ENCODE assay signal across 21 cellular contexts in the genomic region with DNA sequence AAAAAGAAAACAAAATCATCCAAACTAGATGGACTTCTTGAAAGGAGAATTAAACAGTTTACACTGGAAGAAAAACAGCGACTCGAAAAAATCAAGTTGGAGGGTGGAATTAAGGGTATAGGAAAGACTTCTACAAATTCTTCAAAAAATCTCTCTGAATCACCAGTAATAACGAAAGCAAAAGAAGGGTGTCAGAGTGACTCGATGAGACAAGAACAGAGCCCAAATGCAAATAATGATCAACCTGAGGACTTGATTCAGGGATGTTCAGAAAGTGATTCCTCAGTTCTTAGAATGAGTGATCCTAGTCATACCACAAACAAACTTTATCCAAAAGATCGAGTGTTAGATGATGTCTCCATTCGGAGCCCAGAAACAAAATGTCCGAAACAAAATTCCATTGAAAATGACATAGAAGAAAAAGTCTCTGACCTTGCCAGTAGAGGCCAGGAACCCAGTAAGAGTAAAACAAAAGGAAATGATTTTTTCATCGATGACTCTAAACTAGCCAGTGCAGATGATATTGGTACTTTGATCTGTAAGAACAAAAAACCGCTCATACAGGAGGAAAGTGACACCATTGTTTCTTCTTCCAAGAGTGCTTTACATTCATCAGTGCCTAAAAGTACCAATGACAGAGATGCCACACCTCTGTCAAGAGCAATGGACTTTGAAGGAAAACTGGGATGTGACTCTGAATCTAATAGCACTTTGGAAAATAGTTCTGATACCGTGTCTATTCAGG.
DNase-seq lines count a peak whose midpoint lies in the region; ATAC-seq, FAIRE-seq and TF ChIP-seq lines count a peak whose summit lies in the region.
"Had no signal": no experiment of that assay in that cellular context is flagged by ENCODE, and none has a peak within 500 bp of the region (broad histone marks: within the 10 kb centered on the region; RNA-seq: fewer than 3 reads in every experiment).

No MANE protein-coding gene starts in this region.

- CTCF ChIA-PET in CD8-positive, alpha-beta T cell (lab: Charles Lee): no interaction called here
- CTCF ChIA-PET in activated CD4-positive, alpha-beta memory T cell treated with anti-CD3 and anti-CD28 coated beads, Interleukin-2, amount 10 ng/mL, durations not matched to agents 7 days and 5 days (lab: Charles Lee): no interaction called here

- no peak overlapping the region for H3K4me3 ChIP-seq in CD4-positive, CD25-positive, alpha-beta regulatory T cell (ENCODE audit: low read depth, low read length)
- no peak overlapping the region for H3K4me3 ChIP-seq in CD8-positive, alpha-beta T cell (ENCODE audit: low read depth, low read length)
- H3K4me3 ChIP-seq: colonic mucosa, prostate gland, SJSA1, transverse colon had no signal

- no peaks in the 10 kb centered on the region for H3K4me1 ChIP-seq in CD4-positive, CD25-positive, alpha-beta regulatory T cell (ENCODE audit: control insufficient read depth, insufficient read depth, low read length, poor library complexity, severe bottlenecking)
- H3K4me1 ChIP-seq in CD8-positive, alpha-beta T cell (ENCODE audit: insufficient read depth, low read length): no peaks in the 10 kb centered on the region
- H3K4me1 ChIP-seq: colonic mucosa, prostate gland, SJSA1, transverse colon had no signal

- H3K27ac Mint-ChIP-seq in CD4-positive, CD25-positive, alpha-beta regulatory T cell: peak overlapping the region in 2 of 3 donors; percentile 80 to 84
- H3K27ac Mint-ChIP-seq in CD8-positive, alpha-beta T cell: peak overlapping the region; percentile 17
- peak overlapping the region; percentile 45 for H3K27ac Mint-ChIP-seq in activated CD4-positive, alpha-beta memory T cell treated with anti-CD3 and anti-CD28 coated beads, Interleukin-2, amount 10 ng/mL, durations not matched to agents 7 days and 5 days
- H3K27ac Mint-ChIP-seq in natural killer cell treated with Interleukin-12 subunit alpha and Interleukin-12 subunit beta and Interleukin-15 and Interleukin-18, amount 100 ng/mL, for 72 hours: peak overlapping the region; percentile 64 to 73

- no peaks in the 10 kb centered on the region for H3K9me3 ChIP-seq in CD4-positive, CD25-positive, alpha-beta regulatory T cell (ENCODE audit: control insufficient read depth in 2 of 2, low read length in 2 of 2)
- no peaks in the 10 kb centered on the region for H3K9me3 ChIP-seq in CD8-positive, alpha-beta T cell (ENCODE audit: low read length)
- H3K9me3 ChIP-seq: colonic mucosa, prostate gland, SJSA1, transverse colon had no signal

- POLR2A ChIA-PET in CD8-positive, alpha-beta T cell (lab: Charles Lee): no interaction called here
- POLR2A ChIA-PET in activated CD4-positive, alpha-beta memory T cell treated with anti-CD3 and anti-CD28 coated beads, Interleukin-2, amount 10 ng/mL, durations not matched to agents 7 days and 5 days (lab: Charles Lee): no interaction called here

- H3K4me3 Mint-ChIP-seq in CD4-positive, CD25-positive, alpha-beta regulatory T cell: no peak overlapping the region
- no peak overlapping the region for H3K4me3 Mint-ChIP-seq in CD8-positive, alpha-beta T cell
- H3K4me3 Mint-ChIP-seq in activated CD4-positive, alpha-beta memory T cell treated with anti-CD3 and anti-CD28 coated beads, Interleukin-2, amount 10 ng/mL, durations not matched to agents 7 days and 5 days: no peak overlapping the region
- H3K4me3 Mint-ChIP-seq in natural killer cell treated with Interleukin-12 subunit alpha and Interleukin-12 subunit beta and Interleukin-15 and Interleukin-18, amount 100 ng/mL, for 72 hours: peak overlapping the region; percentile 49
- H3K4me3 Mint-ChIP-seq: mesothelial cell of epicardium had no signal

- intact Hi-C loops in CD8-positive, alpha-beta T cell (cut with DNase I, micrococcal nuclease): no loop called here

- no peaks in the 10 kb centered on the region for H3K9me3 Mint-ChIP-seq in CD4-positive, CD25-positive, alpha-beta regulatory T cell
- no peaks in the 10 kb centered on the region for H3K9me3 Mint-ChIP-seq in CD8-positive, alpha-beta T cell
- H3K9me3 Mint-ChIP-seq in activated CD4-positive, alpha-beta memory T cell treated with anti-CD3 and anti-CD28 coated beads, Interleukin-2, amount 10 ng/mL, durations not matched to agents 7 days and 5 days: no peaks in the 10 kb centered on the region
- H3K9me3 Mint-ChIP-seq in natural killer cell treated with Interleukin-12 subunit alpha and Interleukin-12 subunit beta and Interleukin-15 and Interleukin-18, amount 100 ng/mL, for 72 hours: no peaks in the 10 kb centered on the region
- H3K9me3 Mint-ChIP-seq: mesothelial cell of epicardium had no signal

- no peaks in the 10 kb centered on the region for H3K27me3 Mint-ChIP-seq in CD4-positive, CD25-positive, alpha-beta regulatory T cell
- no peaks in the 10 kb centered on the region for H3K27me3 Mint-ChIP-seq in CD8-positive, alpha-beta T cell (ENCODE audit: low read depth)
- no peaks in the 10 kb centered on the region for H3K27me3 Mint-ChIP-seq in activated CD4-positive, alpha-beta memory T cell treated with anti-CD3 and anti-CD28 coated beads, Interleukin-2, amount 10 ng/mL, durations not matched to agents 7 days and 5 days
- no peaks in the 10 kb centered on the region for H3K27me3 Mint-ChIP-seq in natural killer cell treated with Interleukin-12 subunit alpha and Interleukin-12 subunit beta and Interleukin-15 and Interleukin-18, amount 100 ng/mL, for 72 hours

- no peak for ATAC-seq in CD4-positive, CD25-positive, alpha-beta regulatory T cell (ENCODE audit: low read depth in 2 of 2)
- ATAC-seq in CD8-positive, alpha-beta T cell: no peak
- peak in 1 of 2 donors; percentile 70 for ATAC-seq in natural killer cell treated with Interleukin-12 subunit alpha and Interleukin-12 subunit beta and Interleukin-15 and Interleukin-18, amount 100 ng/mL, for 72 hours
- ATAC-seq: Panc1 had no signal

- no peak for FAIRE-seq in frontal cortex (lab: Jason Lieb, UNC)

- no peaks in the 10 kb centered on the region for H3K27me3 ChIP-seq in CD4-positive, CD25-positive, alpha-beta regulatory T cell (ENCODE audit: control insufficient read depth, insufficient read depth, low read length)
- H3K27me3 ChIP-seq in CD8-positive, alpha-beta T cell (ENCODE audit: insufficient read depth, low read length): no peaks in the 10 kb centered on the region
- H3K27me3 ChIP-seq: colonic mucosa, SJSA1, transverse colon had no signal

- H3K36me3 ChIP-seq in CD4-positive, CD25-positive, alpha-beta regulatory T cell (ENCODE audit: control insufficient read depth, insufficient read depth, low read length): peaks cover 72% of the 10 kb centered on the region
- H3K36me3 ChIP-seq in CD8-positive, alpha-beta T cell (ENCODE audit: insufficient read depth, low read length): peaks cover 27% of the 10 kb centered on the region
- H3K36me3 ChIP-seq: prostate gland had no signal

- no peak for TF ChIP-seq CTCF in CD8-positive, alpha-beta T cell (IDR thresholded peaks at IDR 0.05)
- no peak for TF ChIP-seq CTCF in GM10266 (IDR thresholded peaks at IDR 0.05; ENCODE audit: control insufficient read depth, insufficient read depth, low read depth, missing control alignments)

- peaks cover 0 to 23% (median 10%) of the 10 kb centered on the region in 4 donors for H3K4me1 Mint-ChIP-seq in CD4-positive, CD25-positive, alpha-beta regulatory T cell
- peaks cover 17% of the 10 kb centered on the region for H3K4me1 Mint-ChIP-seq in CD8-positive, alpha-beta T cell (ENCODE audit: low read depth)
- H3K4me1 Mint-ChIP-seq in activated CD4-positive, alpha-beta memory T cell treated with anti-CD3 and anti-CD28 coated beads, Interleukin-2, amount 10 ng/mL, durations not matched to agents 7 days and 5 days: peaks cover 24% of the 10 kb centered on the region
- peaks cover 24 to 32% of the 10 kb centered on the region in 2 donors for H3K4me1 Mint-ChIP-seq in natural killer cell treated with Interleukin-12 subunit alpha and Interleukin-12 subunit beta and Interleukin-15 and Interleukin-18, amount 100 ng/mL, for 72 hours (ENCODE audit: low read depth in 2 of 2)

- no peak overlapping the region for H3K27ac ChIP-seq in CD4-positive, CD25-positive, alpha-beta regulatory T cell (ENCODE audit: insufficient read depth, low read length, poor library complexity, severe bottlenecking)
- H3K27ac ChIP-seq in CD8-positive, alpha-beta T cell (ENCODE audit: low read depth, low read length): no peak overlapping the region
- H3K27ac ChIP-seq: colonic mucosa, prostate gland, SJSA1, transverse colon had no signal

- peak in 1 of 3 donors; percentile 23 for DNase-seq in CD4-positive, CD25-positive, alpha-beta regulatory T cell
- DNase-seq in CD8-positive, alpha-beta T cell: no peak
- no peak for DNase-seq in activated CD4-positive, alpha-beta memory T cell treated with anti-CD3 and anti-CD28 coated beads, Interleukin-2, amount 10 ng/mL, durations not matched to agents 7 days and 5 days
- no peak for DNase-seq in natural killer cell treated with Interleukin-12 subunit alpha and Interleukin-12 subunit beta and Interleukin-15 and Interleukin-18, amount 100 ng/mL, for 72 hours (ENCODE audit: low spot score)
- no peak for DNase-seq in KG1 (lab: John Stamatoyannopoulos, UW)
- no peak for DNase-seq in frontal cortex (ENCODE audit: low spot score in 2 of 2)
- no peak for DNase-seq in GM10266 (ENCODE audit: extremely low spot score)
- DNase-seq: activated CD4-positive, CD25-positive, alpha-beta regulatory T cell treated with anti-CD3 and anti-CD28 coated beads, Interleukin-2, amount 50 U/mL, for 72 hours; activated CD8-positive, alpha-beta memory T cell treated with anti-CD3 and anti-CD28 coated beads, Interleukin-2, amount 50 U/mL, for 48 hours; colonic mucosa; DND-41; NCI-H1105; NCI-H2081 treated with DMSO at 0.1 percent for 48 hours; NCI-H446 treated with DMSO at 0.1 percent for 48 hours; NK-92 treated with Interleukin-12 subunit alpha and Interleukin-12 subunit beta, amount 100 ng/mL, for 24 hours; stimulated activated naive CD4-positive, alpha-beta T cell; transverse colon had no signal

- H3K36me3 Mint-ChIP-seq in CD4-positive, CD25-positive, alpha-beta regulatory T cell: peaks cover 43% of the 10 kb centered on the region
- peaks cover 80% of the 10 kb centered on the region for H3K36me3 Mint-ChIP-seq in CD8-positive, alpha-beta T cell
- H3K36me3 Mint-ChIP-seq in activated CD4-positive, alpha-beta memory T cell treated with anti-CD3 and anti-CD28 coated beads, Interleukin-2, amount 10 ng/mL, durations not matched to agents 7 days and 5 days (ENCODE audit: low read depth): peaks cover 58% of the 10 kb centered on the region
- peaks cover 26% of the 10 kb centered on the region for H3K36me3 Mint-ChIP-seq in natural killer cell treated with Interleukin-12 subunit alpha and Interleukin-12 subunit beta and Interleukin-15 and Interleukin-18, amount 100 ng/mL, for 72 hours

Comparison
In these comparisons a context has a peak if more than half of its experiments do, and no peak if none do; other contexts are left out.
1. H3K27ac Mint-ChIP-seq: peak in every context shown above with its lines; median percentile 82 in CD4-positive, CD25-positive, alpha-beta regulatory T cell; 68 in natural killer cell treated with Interleukin-12 subunit alpha and Interleukin-12 subunit beta and Interleukin-15 and Interleukin-18, amount 100 ng/mL, for 72 hours; 45 in activated CD4-positive, alpha-beta memory T cell treated with anti-CD3 and anti-CD28 coated beads, Interleukin-2, amount 10 ng/mL, durations not matched to agents 7 days and 5 days; 17 in CD8-positive, alpha-beta T cell.